ENCODE assay signal across 8 cellular contexts in genomic region chr4:163331629-163332360, GRCh38. TPM values are rescaled to one million over a fixed set of nuclear protein-coding genes. Genes with fewer than 3 reads are reported as not detected.
DNase-seq lines count a peak whose midpoint lies in the region; ATAC-seq lines count a peak whose summit lies in the region.

No MANE protein-coding gene starts in this region.

- peak overlapping the region; percentile 55 for H3K4me3 Mint-ChIP-seq in activated naive CD4-positive, alpha-beta T cell treated with anti-CD3 and anti-CD28 coated beads for 36 hours
- no peak overlapping the region for H3K4me3 Mint-ChIP-seq in activated T-helper 2 cell treated with anti-CD3 and anti-CD28 coated beads, Interferon-gamma antibody, Interleukin-2, Interleukin-4, amounts not matched to agents 10 μg/mL and 5 μg/mL and 100 μg/mL, durations not matched to agents 14 hours and 24 hours and 36 hours (ENCODE audit: low read depth)

- no peaks in the 10 kb centered on the region; the same call in 1 of the 2 replicates for H3K4me1 ChIP-seq in iPS DF 6.9 (ENCODE audit: control insufficient read depth, insufficient read depth, low read length)

- intact Hi-C loops in activated naive CD4-positive, alpha-beta T cell treated with anti-CD3 and anti-CD28 coated beads for 36 hours (cut with micrococcal nuclease): loop anchor here (1.0 to 2.0 kb wide), 5 partner anchors 165 to 834 kb away; partner anchors contain the start of gene NAF1
- intact Hi-C loops in activated T-helper 2 cell treated with anti-CD3 and anti-CD28 coated beads, Interferon-gamma antibody, Interleukin-2, Interleukin-4, amounts not matched to agents 10 μg/mL and 5 μg/mL and 100 μg/mL, durations not matched to agents 14 hours and 24 hours and 36 hours (cut with micrococcal nuclease): loop anchor here (1.0 to 5.0 kb wide), 3 partner anchors 224 to 835 kb away; no protein-coding TSS in a partner anchor

- peak overlapping the region; percentile 80 for H3K4me3 ChIP-seq in iPS DF 6.9 (ENCODE audit: low read length)
- peak overlapping the region; percentile 54 for H3K4me3 ChIP-seq in skeletal muscle cell (ENCODE audit: low read depth, low read length)

- H3K9me3 ChIP-seq in iPS DF 6.9 (ENCODE audit: control insufficient read depth, insufficient read depth, low read length): no peaks in the 10 kb centered on the region

- no CpG with 5 or more reads among the region's 58 CpGs for WGBS in iPS DF 6.9 (ENCODE audit: insufficient coverage, insufficient read length)

- H3K27ac Mint-ChIP-seq in activated naive CD4-positive, alpha-beta T cell treated with anti-CD3 and anti-CD28 coated beads for 36 hours: no peak overlapping the region
- no peak overlapping the region for H3K27ac Mint-ChIP-seq in activated T-helper 2 cell treated with anti-CD3 and anti-CD28 coated beads, Interferon-gamma antibody, Interleukin-2, Interleukin-4, amounts not matched to agents 10 μg/mL and 5 μg/mL and 100 μg/mL, durations not matched to agents 14 hours and 24 hours and 36 hours

- peaks cover 10% of the 10 kb centered on the region; the same call in 1 of the 2 replicates for H3K27me3 ChIP-seq in iPS DF 6.9 (ENCODE audit: control insufficient read depth, insufficient read depth, low read length)

- no peak for ATAC-seq in GM18909 (IDR thresholded peaks at IDR 0.05; ENCODE audit: poor library complexity, unreplicated experiment)

- DNase-seq in activated naive CD4-positive, alpha-beta T cell treated with anti-CD3 and anti-CD28 coated beads for 36 hours: no peak
- DNase-seq in activated naive CD4-positive, alpha-beta T cell (lab: John Stamatoyannopoulos, UW): no peak
- DNase-seq in iPS DF 6.9 (ENCODE audit: low read depth, low spot score): no peak
- no peak for DNase-seq in skeletal muscle cell (ENCODE audit: low read depth)
- no peak for DNase-seq in activated T-helper 2 cell treated with anti-CD3 and anti-CD28 coated beads, Interferon-gamma antibody, Interleukin-2, Interleukin-4, amounts not matched to agents 10 μg/mL and 5 μg/mL and 100 μg/mL, durations not matched to agents 14 hours and 24 hours and 36 hours (ENCODE audit: low spot score)
- no peak for DNase-seq in NCI-H187 (lab: John Stamatoyannopoulos, UW)

- H3K36me3 Mint-ChIP-seq in activated naive CD4-positive, alpha-beta T cell treated with anti-CD3 and anti-CD28 coated beads for 36 hours (ENCODE audit: low read depth): no peaks in the 10 kb centered on the region
- no peaks in the 10 kb centered on the region for H3K36me3 Mint-ChIP-seq in activated T-helper 2 cell treated with anti-CD3 and anti-CD28 coated beads, Interferon-gamma antibody, Interleukin-2, Interleukin-4, amounts not matched to agents 10 μg/mL and 5 μg/mL and 100 μg/mL, durations not matched to agents 14 hours and 24 hours and 36 hours (ENCODE audit: low read depth)

- no peaks in the 10 kb centered on the region for H3K9me3 Mint-ChIP-seq in activated naive CD4-positive, alpha-beta T cell treated with anti-CD3 and anti-CD28 coated beads for 36 hours
- no peaks in the 10 kb centered on the region for H3K9me3 Mint-ChIP-seq in activated T-helper 2 cell treated with anti-CD3 and anti-CD28 coated beads, Interferon-gamma antibody, Interleukin-2, Interleukin-4, amounts not matched to agents 10 μg/mL and 5 μg/mL and 100 μg/mL, durations not matched to agents 14 hours and 24 hours and 36 hours

- H3K27me3 Mint-ChIP-seq in activated naive CD4-positive, alpha-beta T cell treated with anti-CD3 and anti-CD28 coated beads for 36 hours (ENCODE audit: low read depth): peaks cover 41% of the 10 kb centered on the region
- H3K27me3 Mint-ChIP-seq in activated T-helper 2 cell treated with anti-CD3 and anti-CD28 coated beads, Interferon-gamma antibody, Interleukin-2, Interleukin-4, amounts not matched to agents 10 μg/mL and 5 μg/mL and 100 μg/mL, durations not matched to agents 14 hours and 24 hours and 36 hours (ENCODE audit: low read depth): peaks cover 41% of the 10 kb centered on the region

- H3K27ac ChIP-seq in angular gyrus (ENCODE audit: low read depth, low read length) (peak overlapping the region; percentile 31), iPS DF 6.9 (ENCODE audit: low read length) (no peak overlapping the region)

- CTCF ChIA-PET in activated naive CD4-positive, alpha-beta T cell treated with anti-CD3 and anti-CD28 coated beads for 36 hours (lab: Charles Lee): interaction anchor here (0.6 to 1.4 kb wide), 5 partner anchors 108 to 373 kb away, joined by 3 to 5 read pairs (median 3); no protein-coding TSS in a partner anchor

- H3K4me1 Mint-ChIP-seq in activated naive CD4-positive, alpha-beta T cell treated with anti-CD3 and anti-CD28 coated beads for 36 hours (ENCODE audit: low read depth): peaks cover 14% of the 10 kb centered on the region
- peaks cover 9% of the 10 kb centered on the region for H3K4me1 Mint-ChIP-seq in activated T-helper 2 cell treated with anti-CD3 and anti-CD28 coated beads, Interferon-gamma antibody, Interleukin-2, Interleukin-4, amounts not matched to agents 10 μg/mL and 5 μg/mL and 100 μg/mL, durations not matched to agents 14 hours and 24 hours and 36 hours (ENCODE audit: low read depth)

- no peaks in the 10 kb centered on the region for H3K36me3 ChIP-seq in iPS DF 6.9 (ENCODE audit: control insufficient read depth, insufficient read depth, low read length)

RNA-seq across cellular contexts. Expression of gene NPY1R, which starts 0.6 kb away (rescaled TPM):
- not detected for total RNA-seq in activated naive CD4-positive, alpha-beta T cell treated with anti-CD3 and anti-CD28 coated beads for 36 hours
- total RNA-seq in activated T-helper 2 cell treated with anti-CD3 and anti-CD28 coated beads, Interferon-gamma antibody, Interleukin-2, Interleukin-4, amounts not matched to agents 10 μg/mL and 5 μg/mL and 100 μg/mL, durations not matched to agents 14 hours and 24 hours and 36 hours: not detected in 2 replicates

RNA-seq across cellular contexts. Expression of gene NPY5R, which starts 11.9 kb away (rescaled TPM):
- not detected for total RNA-seq in activated naive CD4-positive, alpha-beta T cell treated with anti-CD3 and anti-CD28 coated beads for 36 hours
- total RNA-seq in activated T-helper 2 cell treated with anti-CD3 and anti-CD28 coated beads, Interferon-gamma antibody, Interleukin-2, Interleukin-4, amounts not matched to agents 10 μg/mL and 5 μg/mL and 100 μg/mL, durations not matched to agents 14 hours and 24 hours and 36 hours: not detected in 2 replicates
